Comparison of ENCODE assay signal across 1 cellular context in genomic region chr1:223832637-223832943, GRCh38.
TF ChIP-seq lines count a peak whose summit lies in the region.

No MANE protein-coding gene starts in this region.

TF ChIP-seq in SK-N-SH, 30 proteins besides CTCF, POLR2A, EP300 and RAD21 (continued from another document):
- TF ChIP-seq, protein P1, sequence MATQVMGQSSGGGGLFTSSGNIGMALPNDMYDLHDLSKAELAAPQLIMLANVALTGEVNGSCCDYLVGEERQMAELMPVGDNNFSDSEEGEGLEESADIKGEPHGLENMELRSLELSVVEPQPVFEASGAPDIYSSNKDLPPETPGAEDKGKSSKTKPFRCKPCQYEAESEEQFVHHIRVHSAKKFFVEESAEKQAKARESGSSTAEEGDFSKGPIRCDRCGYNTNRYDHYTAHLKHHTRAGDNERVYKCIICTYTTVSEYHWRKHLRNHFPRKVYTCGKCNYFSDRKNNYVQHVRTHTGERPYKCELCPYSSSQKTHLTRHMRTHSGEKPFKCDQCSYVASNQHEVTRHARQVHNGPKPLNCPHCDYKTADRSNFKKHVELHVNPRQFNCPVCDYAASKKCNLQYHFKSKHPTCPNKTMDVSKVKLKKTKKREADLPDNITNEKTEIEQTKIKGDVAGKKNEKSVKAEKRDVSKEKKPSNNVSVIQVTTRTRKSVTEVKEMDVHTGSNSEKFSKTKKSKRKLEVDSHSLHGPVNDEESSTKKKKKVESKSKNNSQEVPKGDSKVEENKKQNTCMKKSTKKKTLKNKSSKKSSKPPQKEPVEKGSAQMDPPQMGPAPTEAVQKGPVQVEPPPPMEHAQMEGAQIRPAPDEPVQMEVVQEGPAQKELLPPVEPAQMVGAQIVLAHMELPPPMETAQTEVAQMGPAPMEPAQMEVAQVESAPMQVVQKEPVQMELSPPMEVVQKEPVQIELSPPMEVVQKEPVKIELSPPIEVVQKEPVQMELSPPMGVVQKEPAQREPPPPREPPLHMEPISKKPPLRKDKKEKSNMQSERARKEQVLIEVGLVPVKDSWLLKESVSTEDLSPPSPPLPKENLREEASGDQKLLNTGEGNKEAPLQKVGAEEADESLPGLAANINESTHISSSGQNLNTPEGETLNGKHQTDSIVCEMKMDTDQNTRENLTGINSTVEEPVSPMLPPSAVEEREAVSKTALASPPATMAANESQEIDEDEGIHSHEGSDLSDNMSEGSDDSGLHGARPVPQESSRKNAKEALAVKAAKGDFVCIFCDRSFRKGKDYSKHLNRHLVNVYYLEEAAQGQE (IDR thresholded peaks at IDR 0.05; ENCODE audit: low read depth, low read length), result no peak
